23 cellular contexts compared by ENCODE assay signal in genomic region chr12:131056626-131057025, GRCh38.
"Had no signal": no experiment of that assay in that cellular context is flagged by ENCODE, and none has a peak within 500 bp of the region (broad histone marks: within the 10 kb centered on the region; RNA-seq: fewer than 3 reads in every experiment).

No MANE protein-coding gene starts in this region.

- H3K4me1 ChIP-seq: colonic mucosa, esophagus squamous epithelium, gastroesophageal sphincter, right lobe of liver, spleen, stomach, transverse colon had no signal

- H3K36me3 ChIP-seq: colonic mucosa, esophagus squamous epithelium, gastroesophageal sphincter, neutrophil, right lobe of liver, spleen, stomach, thoracic aorta, transverse colon had no signal

- H3K27me3 ChIP-seq: colonic mucosa, gastroesophageal sphincter, right lobe of liver, stomach, transverse colon had no signal

- H3K9me3 Mint-ChIP-seq: naive B cell had no signal

- DNase-seq: colonic mucosa; effector CD8-positive, alpha-beta T cell; esophagus squamous epithelium; foreskin fibroblast; glutamatergic neuron; left cardiac atrium; left ventricle myocardium superior; mesenchymal stem cell; naive B cell; retina; spleen; stimulated activated CD4-positive, alpha-beta T cell treated with anti-CD3 and anti-CD28 coated beads, Interleukin-15, amount 100 ng/mL, for 24 hours; stimulated activated CD4-positive, alpha-beta T cell treated with anti-CD3 and anti-CD28 coated beads, Interleukin-2, amount 100 ng/mL, for 24 hours; stimulated activated naive CD4-positive, alpha-beta T cell; transverse colon had no signal

- H3K4me3 ChIP-seq: colonic mucosa, esophagus squamous epithelium, gastroesophageal sphincter, lung, psoas muscle, right lobe of liver, spleen, stomach, thoracic aorta, transverse colon had no signal

- H3K27ac Mint-ChIP-seq: naive B cell had no signal

- H3K9me3 ChIP-seq: colonic mucosa, esophagus squamous epithelium, gastroesophageal sphincter, neutrophil, psoas muscle, right lobe of liver, spleen, stomach, thoracic aorta, transverse colon had no signal

- H3K27ac ChIP-seq: colonic mucosa, epithelial cell of prostate, esophagus squamous epithelium, gastroesophageal sphincter, neutrophil, psoas muscle, right lobe of liver, spleen, stomach, thoracic aorta, transverse colon had no signal

- ATAC-seq: gastroesophageal sphincter, left cardiac atrium, left ventricle myocardium superior, right lobe of liver had no signal
